In genomic region chr7:155401884-155402283, GRCh38 we compare ENCODE assay signal across 1 cellular context.
TF ChIP-seq lines count a peak whose summit lies in the region.

No MANE protein-coding gene starts in this region.

TF ChIP-seq in HEK293, 187 proteins besides CTCF, POLR2A, EP300 and RAD21 (continued from another document):
- TF ChIP-seq ZNF645 (tag by site-specific recombination; IDR thresholded peaks at IDR 0.05) = no peak
- TF ChIP-seq RBAK (tag by site-specific recombination; IDR thresholded peaks at IDR 0.05) = peak; percentile 70; the same call in 1 of the 2 replicates
- TF ChIP-seq ZBTB1 (tag by site-specific recombination; IDR thresholded peaks at IDR 0.05) = no peak
- no peak for TF ChIP-seq KLF1 (tag by site-specific recombination; IDR thresholded peaks at IDR 0.05)
